Comparison of ENCODE assay signal across 18 cellular contexts in genomic region chr2:135124924-135125886, GRCh38.
DNase-seq lines count a peak whose midpoint lies in the region; ATAC-seq, FAIRE-seq and TF ChIP-seq lines count a peak whose summit lies in the region.
"Had no signal": no experiment of that assay in that cellular context is flagged by ENCODE, and none has a peak within 500 bp of the region (broad histone marks: within the 10 kb centered on the region; RNA-seq: fewer than 3 reads in every experiment).

No MANE protein-coding gene starts in this region.

- H3K9me3 Mint-ChIP-seq in CD4-positive, alpha-beta T cell: no peaks in the 10 kb centered on the region
- no peaks in the 10 kb centered on the region for H3K9me3 Mint-ChIP-seq in activated T-helper 17 cell treated with anti-CD3 and anti-CD28 coated beads, Interleukin-2, amount 50 U/mL, for 72 hours
- H3K9me3 Mint-ChIP-seq: naive thymus-derived CD4-positive, alpha-beta T cell had no signal

- H3K27me3 ChIP-seq in CD4-positive, alpha-beta T cell (ENCODE audit: control insufficient read depth, insufficient read depth, low read length): no peaks in the 10 kb centered on the region
- H3K27me3 ChIP-seq: adrenal gland, hepatocyte, tibial nerve had no signal

- intact Hi-C loops in CD4-positive, alpha-beta T cell (cut with DNase I, micrococcal nuclease): no loop called here

- H3K27ac Mint-ChIP-seq in CD4-positive, alpha-beta T cell: peak overlapping the region; percentile 13
- no peak overlapping the region for H3K27ac Mint-ChIP-seq in activated T-helper 17 cell treated with anti-CD3 and anti-CD28 coated beads, Interleukin-2, amount 50 U/mL, for 72 hours
- H3K27ac Mint-ChIP-seq: CD14-positive monocyte had no signal

- no peak overlapping the region for H3K4me3 Mint-ChIP-seq in CD4-positive, alpha-beta T cell
- no peak overlapping the region for H3K4me3 Mint-ChIP-seq in activated T-helper 17 cell treated with anti-CD3 and anti-CD28 coated beads, Interleukin-2, amount 50 U/mL, for 72 hours
- H3K4me3 Mint-ChIP-seq: CD14-positive monocyte; naive thymus-derived CD4-positive, alpha-beta T cell had no signal

- H3K27me3 Mint-ChIP-seq in CD4-positive, alpha-beta T cell: no peaks in the 10 kb centered on the region
- no peaks in the 10 kb centered on the region for H3K27me3 Mint-ChIP-seq in activated T-helper 17 cell treated with anti-CD3 and anti-CD28 coated beads, Interleukin-2, amount 50 U/mL, for 72 hours
- H3K27me3 Mint-ChIP-seq: naive thymus-derived CD4-positive, alpha-beta T cell had no signal

- peaks cover 5% of the 10 kb centered on the region for H3K4me1 Mint-ChIP-seq in CD4-positive, alpha-beta T cell (ENCODE audit: low read depth)
- H3K4me1 Mint-ChIP-seq in activated T-helper 17 cell treated with anti-CD3 and anti-CD28 coated beads, Interleukin-2, amount 50 U/mL, for 72 hours: no peaks in the 10 kb centered on the region
- H3K4me1 Mint-ChIP-seq: CD14-positive monocyte had no signal

- CTCF ChIA-PET in CD4-positive, alpha-beta T cell (lab: Charles Lee): interaction anchor here (1.0 to 1.3 kb wide), 4 partner anchors 13 to 121 kb away, joined by 3 read pairs; no protein-coding TSS in a partner anchor

- no peak for TF ChIP-seq CTCF in CD4-positive, alpha-beta T cell (IDR thresholded peaks at IDR 0.05)

- ATAC-seq in CD4-positive, alpha-beta T cell (ENCODE audit: poor library complexity): no peak
- peak; percentile 51 for ATAC-seq in activated T-helper 17 cell treated with anti-CD3 and anti-CD28 coated beads, Interleukin-2, amount 50 U/mL, for 72 hours (replicated peaks)
- ATAC-seq in HG03354 (IDR thresholded peaks at IDR 0.05; ENCODE audit: poor library complexity, severe bottlenecking, unreplicated experiment): no peak
- ATAC-seq in HG03378 (IDR thresholded peaks at IDR 0.05; ENCODE audit: unreplicated experiment): no peak
- no peak for ATAC-seq in HG02763 (IDR thresholded peaks at IDR 0.05; ENCODE audit: unreplicated experiment)
- no peak for ATAC-seq in GM18505 (IDR thresholded peaks at IDR 0.05; ENCODE audit: unreplicated experiment)
- ATAC-seq: left ventricle myocardium superior; naive thymus-derived CD4-positive, alpha-beta T cell had no signal

- peak; percentile 86 for FAIRE-seq in islet of Langerhans (lab: Jason Lieb, UNC)
- FAIRE-seq: colon had no signal

- H3K27ac ChIP-seq in CD4-positive, alpha-beta T cell (ENCODE audit: low read depth, low read length): no peak overlapping the region
- H3K27ac ChIP-seq: adrenal gland, hepatocyte, tibial nerve had no signal

- no peak for TF ChIP-seq POLR2A in GM18505 (IDR thresholded peaks at IDR 0.05; ENCODE audit: borderline replicate concordance, extremely low read depth, insufficient read depth, insufficient read length)

- H3K36me3 Mint-ChIP-seq in CD4-positive, alpha-beta T cell (ENCODE audit: low read depth): peaks cover 91% of the 10 kb centered on the region
- peaks cover 87% of the 10 kb centered on the region for H3K36me3 Mint-ChIP-seq in activated T-helper 17 cell treated with anti-CD3 and anti-CD28 coated beads, Interleukin-2, amount 50 U/mL, for 72 hours (ENCODE audit: low read depth)

- POLR2A ChIA-PET in CD4-positive, alpha-beta T cell (lab: Charles Lee): no interaction called here

- H3K9me3 ChIP-seq in CD4-positive, alpha-beta T cell (ENCODE audit: control insufficient read depth, low read length): no peaks in the 10 kb centered on the region
- H3K9me3 ChIP-seq: adrenal gland, tibial nerve had no signal

- no peak for DNase-seq in CD4-positive, alpha-beta T cell
- DNase-seq in HPDE6-E6E7 (ENCODE audit: extremely low spot score): peak; percentile 38
- DNase-seq: adrenal gland; left ventricle myocardium superior; MM.1S; naive thymus-derived CD4-positive, alpha-beta T cell; NCI-H2107; stimulated activated CD8-positive, alpha-beta memory T cell treated with anti-CD3 and anti-CD28 coated beads, Interleukin-4, amount 100 ng/mL, for 48 hours had no signal
